Comparison of ENCODE assay signal across 1 cellular context in the genomic region with DNA sequence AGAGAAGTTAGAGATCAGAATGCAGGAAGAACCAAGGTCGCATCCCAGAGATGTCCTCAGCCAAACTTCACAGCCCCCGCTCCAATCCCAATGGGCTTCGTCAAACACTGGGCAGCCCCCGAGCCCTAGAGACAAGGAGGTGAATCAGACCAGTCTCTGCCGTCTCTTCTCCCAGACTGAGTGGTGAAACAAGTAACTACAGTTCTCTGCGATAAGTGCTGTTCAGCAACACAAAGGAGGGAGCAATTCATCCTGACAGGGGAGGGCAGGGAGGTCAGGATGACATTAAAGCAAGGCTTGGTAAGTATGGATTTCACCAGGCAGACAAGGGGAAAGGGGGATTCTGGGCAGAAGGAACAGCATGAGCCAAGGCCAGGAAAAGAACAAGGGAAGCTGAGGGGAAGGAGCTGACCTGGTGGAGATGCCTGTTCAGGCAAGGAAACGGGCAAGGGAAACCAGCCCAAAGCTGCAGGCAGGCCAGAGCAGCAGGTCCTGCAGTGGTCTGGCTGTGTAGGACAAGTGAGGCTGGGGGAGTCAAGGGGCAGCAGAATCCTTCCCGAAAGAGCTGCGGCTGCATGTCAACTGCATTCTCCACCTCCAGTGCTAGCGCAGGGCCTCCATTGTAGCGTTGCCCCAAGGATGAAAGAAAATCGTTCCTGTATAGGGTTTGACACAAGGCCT.
TF ChIP-seq lines count a peak whose summit lies in the region.

No MANE protein-coding gene starts in this region.

TF ChIP-seq in H1, 55 proteins besides CTCF, POLR2A, EP300 and RAD21:
- TF ChIP-seq POLR2AphosphoS5 (IDR thresholded peaks at IDR 0.05; ENCODE audit: low read depth, low read length) (no peak), KDM5A (IDR thresholded peaks at IDR 0.05; ENCODE audit: low read length) (no peak), MAFK (IDR thresholded peaks at IDR 0.05; ENCODE audit: low read depth, low read length) (no peak), TBP (IDR thresholded peaks at IDR 0.05; ENCODE audit: low read depth, low read length) (peak; percentile 25; the same call in 1 of the 2 replicates), SUZ12 (IDR thresholded peaks at IDR 0.05; ENCODE audit: low read length) (no peak), BRCA1 (IDR thresholded peaks at IDR 0.05; ENCODE audit: low read depth, low read length) (no peak), SIRT6 (IDR thresholded peaks at IDR 0.05; ENCODE audit: low read length) (no peak), POU5F1 (IDR thresholded peaks at IDR 0.05; ENCODE audit: low read depth, low read length) (no peak)
